ENCODE assay signal across 1 cellular context in the genomic region with DNA sequence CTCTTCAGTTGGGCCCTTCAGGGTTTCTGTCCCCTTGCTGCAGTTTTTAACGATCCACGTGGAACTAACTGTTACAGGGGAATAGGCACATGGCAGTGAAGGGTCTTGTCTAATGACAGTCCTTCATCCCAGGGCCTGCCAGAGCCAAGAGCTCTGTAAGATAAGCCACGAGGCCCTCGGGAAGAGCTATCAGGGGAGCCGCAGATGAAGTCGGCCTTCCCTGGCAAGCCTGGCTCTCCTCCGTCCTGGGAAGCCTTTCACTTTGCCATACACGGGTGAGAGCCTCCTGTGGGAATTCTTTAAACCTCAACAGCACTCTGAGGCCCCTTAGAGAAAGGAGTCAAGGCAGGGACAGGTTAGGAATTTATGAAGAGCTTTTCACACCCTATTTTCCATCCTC.
TF ChIP-seq lines count a peak whose summit lies in the region.

No MANE protein-coding gene starts in this region.

TF ChIP-seq in A549, 52 proteins besides CTCF, POLR2A, EP300 and RAD21 (continued from another document):
- TF ChIP-seq, protein P1, sequence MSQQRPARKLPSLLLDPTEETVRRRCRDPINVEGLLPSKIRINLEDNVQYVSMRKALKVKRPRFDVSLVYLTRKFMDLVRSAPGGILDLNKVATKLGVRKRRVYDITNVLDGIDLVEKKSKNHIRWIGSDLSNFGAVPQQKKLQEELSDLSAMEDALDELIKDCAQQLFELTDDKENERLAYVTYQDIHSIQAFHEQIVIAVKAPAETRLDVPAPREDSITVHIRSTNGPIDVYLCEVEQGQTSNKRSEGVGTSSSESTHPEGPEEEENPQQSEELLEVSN (IDR thresholded peaks at IDR 0.05; ENCODE audit: borderline replicate concordance, low read depth): no peak
- TF ChIP-seq MAZ (IDR thresholded peaks at IDR 0.05; ENCODE audit: borderline replicate concordance, low read depth, low read length) (no peak), CHD4 (IDR thresholded peaks at IDR 0.05; ENCODE audit: borderline replicate concordance) (no peak), ZNF302 (CRISPR knock-in tag; IDR thresholded peaks at IDR 0.05) (no peak), EHMT2 (IDR thresholded peaks at IDR 0.05; ENCODE audit: low read depth) (no peak), MYC (IDR thresholded peaks at IDR 0.05; ENCODE audit: borderline replicate concordance, low read length) (no peak), BHLHE40 (IDR thresholded peaks at IDR 0.05; ENCODE audit: low read depth, low read length) (no peak), NR3C1 (IDR thresholded peaks at IDR 0.05) (no peak), KDM5A (IDR thresholded peaks at IDR 0.05) (no peak), RCOR1 (IDR thresholded peaks at IDR 0.05; ENCODE audit: low read depth, low read length) (no peak), HES2 (IDR thresholded peaks at IDR 0.05) (no peak), POLR2AphosphoS2 (conservative IDR thresholded peaks at IDR 0.05; ENCODE audit: low read length) (no peak)
